In genomic region chr11:32555885-32556284, GRCh38 we compare ENCODE assay signal across 5 cellular contexts.
"Had no signal": no experiment of that assay in that cellular context is flagged by ENCODE, and none has a peak within 500 bp of the region (broad histone marks: within the 10 kb centered on the region; RNA-seq: fewer than 3 reads in every experiment).

No MANE protein-coding gene starts in this region.

- H3K4me3 ChIP-seq: GM23248, HAP-1 had no signal

- H3K36me3 ChIP-seq: HAP-1 had no signal

- H3K27ac Mint-ChIP-seq: IgD-negative memory B cell had no signal

- H3K9me3 ChIP-seq: HAP-1 had no signal

- H3K4me1 Mint-ChIP-seq: IgD-negative memory B cell had no signal

- DNase-seq: GM23248, GOT3, H7 had no signal

- H3K27me3 Mint-ChIP-seq: IgD-negative memory B cell had no signal

- H3K27ac ChIP-seq: GM23248 had no signal

- H3K4me3 Mint-ChIP-seq: IgD-negative memory B cell had no signal

- H3K36me3 Mint-ChIP-seq: IgD-negative memory B cell had no signal
